Comparison of ENCODE assay signal across 33 cellular contexts in genomic region chr5:87154191-87154590, GRCh38.
"Had no signal": no experiment of that assay in that cellular context is flagged by ENCODE, and none has a peak within 500 bp of the region (broad histone marks: within the 10 kb centered on the region; RNA-seq: fewer than 3 reads in every experiment).

No MANE protein-coding gene starts in this region.

- H2AFZ ChIP-seq: hepatocyte, neural progenitor cell had no signal

- H3K27me3 ChIP-seq: adrenal gland, cardiac muscle cell, colonic mucosa, esophagus squamous epithelium, gastrocnemius medialis, hepatocyte, neural progenitor cell, upper lobe of left lung, vagina had no signal

- H3K4me3 Mint-ChIP-seq: activated CD4-positive, alpha-beta T cell treated with anti-CD3 and anti-CD28 coated beads for 36 hours; activated naive CD4-positive, alpha-beta T cell treated with anti-CD3 and anti-CD28 coated beads for 36 hours; activated naive CD8-positive, alpha-beta T cell treated with anti-CD3 and anti-CD28 coated beads for 36 hours; activated T-helper 1 cell treated with anti-CD3 and anti-CD28 coated beads, Interleukin-12 subunit alpha, Interleukin-12 subunit beta, Interleukin-2, Interleukin-4 antibody, amounts not matched to agents 30 ng/mL and 10 ng/mL and 1 ng/mL, durations not matched to agents 14 hours and 24 hours and 36 hours; brain; naive thymus-derived CD8-positive, alpha-beta T cell; neural progenitor cell; stimulated activated naive CD8-positive, alpha-beta T cell treated with anti-CD3 and anti-CD28 coated beads, Interleukin-15, Interleukin-2, amounts not matched to agents 100 ng/mL and 50 ng/mL, for 24 hours; T-helper 17 cell had no signal

- H3K4me1 ChIP-seq: colonic mucosa, gastrocnemius medialis, neural progenitor cell, upper lobe of left lung, vagina had no signal

- H3K27me3 Mint-ChIP-seq: activated CD4-positive, alpha-beta T cell treated with anti-CD3 and anti-CD28 coated beads for 36 hours; activated naive CD8-positive, alpha-beta T cell treated with anti-CD3 and anti-CD28 coated beads for 36 hours; naive thymus-derived CD8-positive, alpha-beta T cell; stimulated activated naive CD8-positive, alpha-beta T cell treated with anti-CD3 and anti-CD28 coated beads, Interleukin-15, Interleukin-2, amounts not matched to agents 100 ng/mL and 50 ng/mL, for 24 hours; T-helper 17 cell had no signal

- H3K36me3 ChIP-seq: adrenal gland, cardiac muscle cell, colonic mucosa, esophagus squamous epithelium, gastrocnemius medialis, neural progenitor cell, thoracic aorta, upper lobe of left lung, vagina had no signal

- H3K27ac Mint-ChIP-seq: activated CD4-positive, alpha-beta T cell treated with anti-CD3 and anti-CD28 coated beads for 36 hours; activated naive CD4-positive, alpha-beta T cell treated with anti-CD3 and anti-CD28 coated beads for 36 hours; activated naive CD8-positive, alpha-beta T cell treated with anti-CD3 and anti-CD28 coated beads for 36 hours; activated T-helper 1 cell treated with anti-CD3 and anti-CD28 coated beads, Interleukin-12 subunit alpha, Interleukin-12 subunit beta, Interleukin-2, Interleukin-4 antibody, amounts not matched to agents 30 ng/mL and 10 ng/mL and 1 ng/mL, durations not matched to agents 14 hours and 24 hours and 36 hours; brain; neural progenitor cell; stimulated activated naive CD8-positive, alpha-beta T cell treated with anti-CD3 and anti-CD28 coated beads, Interleukin-15, Interleukin-2, amounts not matched to agents 100 ng/mL and 50 ng/mL, for 24 hours; T-helper 17 cell had no signal

- H3K4me2 ChIP-seq: hepatocyte, neural progenitor cell had no signal

- H3K79me2 ChIP-seq: hepatocyte had no signal

- H3K4me1 Mint-ChIP-seq: brain, neural progenitor cell had no signal

- H3K27ac ChIP-seq: adrenal gland, cardiac muscle cell, colonic mucosa, epithelial cell of prostate, esophagus squamous epithelium, gastrocnemius medialis, hepatocyte, neural progenitor cell, thoracic aorta, upper lobe of left lung, vagina had no signal

- H3K9me3 ChIP-seq: adrenal gland, colonic mucosa, esophagus squamous epithelium, gastrocnemius medialis, thoracic aorta, upper lobe of left lung, vagina had no signal

- H3K9me3 Mint-ChIP-seq: activated naive CD4-positive, alpha-beta T cell treated with anti-CD3 and anti-CD28 coated beads for 36 hours; activated naive CD8-positive, alpha-beta T cell treated with anti-CD3 and anti-CD28 coated beads for 36 hours; activated T-helper 1 cell treated with anti-CD3 and anti-CD28 coated beads, Interleukin-12 subunit alpha, Interleukin-12 subunit beta, Interleukin-2, Interleukin-4 antibody, amounts not matched to agents 30 ng/mL and 10 ng/mL and 1 ng/mL, durations not matched to agents 14 hours and 24 hours and 36 hours; brain; naive thymus-derived CD8-positive, alpha-beta T cell; neural progenitor cell; stimulated activated naive CD8-positive, alpha-beta T cell treated with anti-CD3 and anti-CD28 coated beads, Interleukin-15, Interleukin-2, amounts not matched to agents 100 ng/mL and 50 ng/mL, for 24 hours had no signal

- DNase-seq: activated CD4-positive, alpha-beta T cell treated with anti-CD3 and anti-CD28 coated beads for 36 hours; activated CD4-positive, alpha-beta T cell treated with anti-CD3 and anti-CD28 coated beads, Interleukin-2, amount 50 U/mL, for 48 hours; activated CD4-positive, CD25-positive, alpha-beta regulatory T cell; activated CD8-positive, alpha-beta memory T cell treated with anti-CD3 and anti-CD28 coated beads for 24 hours; activated effector memory CD4-positive, alpha-beta T cell treated with anti-CD3 and anti-CD28 coated beads, Interleukin-2, amount 50 U/mL, for 16 hours; activated naive CD4-positive, alpha-beta T cell treated with anti-CD3 and anti-CD28 coated beads for 36 hours; activated naive CD8-positive, alpha-beta T cell treated with anti-CD3 and anti-CD28 coated beads for 36 hours; activated T-cell treated with anti-CD3 and anti-CD28 coated beads, Interleukin-2, amount 50 U/mL, for 1 hour; adrenal gland; aorta; cerebellar nuclear complex; colonic mucosa; effector CD8-positive, alpha-beta T cell; esophagus squamous epithelium; gastrocnemius medialis; islet precursor cell; left colon; midbrain; naive thymus-derived CD8-positive, alpha-beta T cell; posterior cingulate gyrus; right cardiac atrium; stimulated activated CD4-positive, alpha-beta T cell treated with anti-CD3 and anti-CD28 coated beads, Interleukin-2, amount 100 ng/mL, for 48 hours; T-helper 17 cell; upper lobe of left lung had no signal

- H3K4me3 ChIP-seq: adrenal gland, cardiac muscle cell, colonic mucosa, esophagus squamous epithelium, gastrocnemius medialis, hepatocyte, neural progenitor cell, thoracic aorta, upper lobe of left lung, vagina had no signal

- H3K36me3 Mint-ChIP-seq: activated naive CD8-positive, alpha-beta T cell treated with anti-CD3 and anti-CD28 coated beads for 36 hours; brain; naive thymus-derived CD8-positive, alpha-beta T cell; neural progenitor cell had no signal
